In genomic region chr3:150080058-150080730, GRCh38 we compare ENCODE assay signal across 1 cellular context.
TF ChIP-seq lines count a peak whose summit lies in the region.

No MANE protein-coding gene starts in this region.

TF ChIP-seq in IMR-90, 13 proteins besides CTCF, POLR2A, EP300 and RAD21:
- TF ChIP-seq CHD1 (IDR thresholded peaks at IDR 0.05; ENCODE audit: low read depth, low read length): no peak
TF ChIP-seq in IMR-90: peak in this region for 0.
